Comparison of ENCODE assay signal across 8 cellular contexts in genomic region chr7:2645274-2645868, GRCh38. TPM values are rescaled to one million over a fixed set of nuclear protein-coding genes. Genes with fewer than 3 reads are reported as not detected.
DNase-seq lines count a peak whose midpoint lies in the region; ATAC-seq and TF ChIP-seq lines count a peak whose summit lies in the region.

No MANE protein-coding gene starts in this region.

- H3K27me3 Mint-ChIP-seq in CD4-positive, alpha-beta T cell: no peaks in the 10 kb centered on the region
- H3K27me3 Mint-ChIP-seq in activated T-helper 2 cell treated with anti-CD3 and anti-CD28 coated beads, Interferon-gamma antibody, Interleukin-2, Interleukin-4, amounts not matched to agents 10 μg/mL and 5 μg/mL and 100 μg/mL, durations not matched to agents 14 hours and 24 hours and 36 hours (ENCODE audit: low read depth): no peaks in the 10 kb centered on the region

- H3K36me3 ChIP-seq in KOPT-K1 (ENCODE audit: insufficient read depth, low read length): peaks cover 4% of the 10 kb centered on the region; the same call in 1 of the 2 replicates
- H3K36me3 ChIP-seq in upper lobe of right lung: peaks cover 25% of the 10 kb centered on the region

- DNase-seq in CD4-positive, alpha-beta T cell: peak in 1 of 10 experiments; percentile 9
- DNase-seq in activated T-helper 2 cell treated with anti-CD3 and anti-CD28 coated beads, Interferon-gamma antibody, Interleukin-2, Interleukin-4, amounts not matched to agents 10 μg/mL and 5 μg/mL and 100 μg/mL, durations not matched to agents 14 hours and 24 hours and 36 hours (ENCODE audit: low spot score): peak; percentile 24
- DNase-seq in retina: peak; percentile 20
- DNase-seq in DMS53 (lab: John Stamatoyannopoulos, UW): no peak
- no peak for DNase-seq in upper lobe of right lung
- DNase-seq in NCI-H2171 (lab: John Stamatoyannopoulos, UW): no peak

- peak overlapping the region; percentile 42 for H3K4me3 Mint-ChIP-seq in CD4-positive, alpha-beta T cell
- peak overlapping the region; percentile 66 for H3K4me3 Mint-ChIP-seq in activated T-helper 2 cell treated with anti-CD3 and anti-CD28 coated beads, Interferon-gamma antibody, Interleukin-2, Interleukin-4, amounts not matched to agents 10 μg/mL and 5 μg/mL and 100 μg/mL, durations not matched to agents 14 hours and 24 hours and 36 hours (ENCODE audit: low read depth)

- H3K27ac ChIP-seq in CD4-positive, alpha-beta T cell (ENCODE audit: low read depth, low read length): no peak overlapping the region
- H3K27ac ChIP-seq in KOPT-K1 (ENCODE audit: low read depth, low read length, poor library complexity, severe bottlenecking) (peak overlapping the region; percentile 43), upper lobe of right lung (no peak overlapping the region)

- H3K27ac Mint-ChIP-seq in CD4-positive, alpha-beta T cell: no peak overlapping the region
- H3K27ac Mint-ChIP-seq in activated T-helper 2 cell treated with anti-CD3 and anti-CD28 coated beads, Interferon-gamma antibody, Interleukin-2, Interleukin-4, amounts not matched to agents 10 μg/mL and 5 μg/mL and 100 μg/mL, durations not matched to agents 14 hours and 24 hours and 36 hours: peak overlapping the region; percentile 83

- POLR2A ChIA-PET in CD4-positive, alpha-beta T cell (lab: Charles Lee): interaction anchor here (1.7 kb wide), 1 partner anchor 13 kb away, joined by 10 read pairs; the partner anchor contains the start of gene TTYH3

- no peaks in the 10 kb centered on the region for H3K27me3 ChIP-seq in CD4-positive, alpha-beta T cell (ENCODE audit: control insufficient read depth, insufficient read depth, low read length)
- H3K27me3 ChIP-seq in upper lobe of right lung: no peaks in the 10 kb centered on the region

- peaks cover 10% of the 10 kb centered on the region for H3K4me1 Mint-ChIP-seq in CD4-positive, alpha-beta T cell (ENCODE audit: low read depth)
- peaks cover 13% of the 10 kb centered on the region for H3K4me1 Mint-ChIP-seq in activated T-helper 2 cell treated with anti-CD3 and anti-CD28 coated beads, Interferon-gamma antibody, Interleukin-2, Interleukin-4, amounts not matched to agents 10 μg/mL and 5 μg/mL and 100 μg/mL, durations not matched to agents 14 hours and 24 hours and 36 hours (ENCODE audit: low read depth)

- CTCF ChIA-PET in CD4-positive, alpha-beta T cell (lab: Charles Lee): no interaction called here

- H3K9me3 Mint-ChIP-seq in CD4-positive, alpha-beta T cell: no peaks in the 10 kb centered on the region
- no peaks in the 10 kb centered on the region for H3K9me3 Mint-ChIP-seq in activated T-helper 2 cell treated with anti-CD3 and anti-CD28 coated beads, Interferon-gamma antibody, Interleukin-2, Interleukin-4, amounts not matched to agents 10 μg/mL and 5 μg/mL and 100 μg/mL, durations not matched to agents 14 hours and 24 hours and 36 hours

- no peak overlapping the region for H3K4me3 ChIP-seq in upper lobe of right lung

- H3K4me1 ChIP-seq in upper lobe of right lung: peaks cover 36% of the 10 kb centered on the region

- peak; percentile 54 for ATAC-seq in CD4-positive, alpha-beta T cell (ENCODE audit: poor library complexity)
- peak; percentile 59 for ATAC-seq in GM19452 (IDR thresholded peaks at IDR 0.05; ENCODE audit: unreplicated experiment)
- no peak for ATAC-seq in upper lobe of right lung

- H3K36me3 Mint-ChIP-seq in CD4-positive, alpha-beta T cell (ENCODE audit: low read depth): no peaks in the 10 kb centered on the region
- H3K36me3 Mint-ChIP-seq in activated T-helper 2 cell treated with anti-CD3 and anti-CD28 coated beads, Interferon-gamma antibody, Interleukin-2, Interleukin-4, amounts not matched to agents 10 μg/mL and 5 μg/mL and 100 μg/mL, durations not matched to agents 14 hours and 24 hours and 36 hours (ENCODE audit: low read depth): no peaks in the 10 kb centered on the region

- no peak for TF ChIP-seq CTCF in CD4-positive, alpha-beta T cell (IDR thresholded peaks at IDR 0.05)
- no peak for TF ChIP-seq CTCF in upper lobe of right lung (IDR thresholded peaks at IDR 0.05)

- intact Hi-C loops in CD4-positive, alpha-beta T cell (cut with DNase I, micrococcal nuclease): no loop called here
- intact Hi-C loops in activated T-helper 2 cell treated with anti-CD3 and anti-CD28 coated beads, Interferon-gamma antibody, Interleukin-2, Interleukin-4, amounts not matched to agents 10 μg/mL and 5 μg/mL and 100 μg/mL, durations not matched to agents 14 hours and 24 hours and 36 hours (cut with micrococcal nuclease): no loop called here
- intact Hi-C loops in upper lobe of right lung (cut with DNase I): no loop called here

- H3K9me3 ChIP-seq in CD4-positive, alpha-beta T cell (ENCODE audit: control insufficient read depth, low read length): no peaks in the 10 kb centered on the region
- H3K9me3 ChIP-seq in KOPT-K1 (ENCODE audit: insufficient read depth, low read length, poor library complexity, severe bottlenecking) (no peaks in the 10 kb centered on the region), upper lobe of right lung (no peaks in the 10 kb centered on the region)

RNA-seq across cellular contexts. Expression of gene TTYH3, which starts 13.6 kb away (rescaled TPM):
- 1 to 10 TPM; 7.9 to 9.3 TPM for total RNA-seq in CD4-positive, alpha-beta T cell
- total RNA-seq in activated T-helper 2 cell treated with anti-CD3 and anti-CD28 coated beads, Interferon-gamma antibody, Interleukin-2, Interleukin-4, amounts not matched to agents 10 μg/mL and 5 μg/mL and 100 μg/mL, durations not matched to agents 14 hours and 24 hours and 36 hours: 48.7 and 53.6 TPM in 2 replicates
- 48.8 TPM for total RNA-seq in upper lobe of right lung

RNA-seq across cellular contexts. Expression of gene AMZ1, which starts 42.6 kb away (rescaled TPM):
- under 1 TPM; 0.25 to 0.36 TPM for total RNA-seq in CD4-positive, alpha-beta T cell
- 0.07 and 0.14 TPM in 2 replicates for total RNA-seq in activated T-helper 2 cell treated with anti-CD3 and anti-CD28 coated beads, Interferon-gamma antibody, Interleukin-2, Interleukin-4, amounts not matched to agents 10 μg/mL and 5 μg/mL and 100 μg/mL, durations not matched to agents 14 hours and 24 hours and 36 hours
- 0.29 TPM for total RNA-seq in upper lobe of right lung

Comparison
In these comparisons a context has a peak if more than half of its experiments do, and no peak if none do; other contexts are left out.
1. DNase-seq: peak in activated T-helper 2 cell treated with anti-CD3 and anti-CD28 coated beads, Interferon-gamma antibody, Interleukin-2, Interleukin-4, amounts not matched to agents 10 μg/mL and 5 μg/mL and 100 μg/mL, durations not matched to agents 14 hours and 24 hours and 36 hours (single experiment) and retina (single experiment); none in DMS53 (single experiment), upper lobe of right lung (single experiment) and NCI-H2171 (single experiment).